ENCODE assay signal across 10 cellular contexts in genomic region chr4:80185787-80186548, GRCh38. TPM values are rescaled to one million over a fixed set of nuclear protein-coding genes. Genes with fewer than 3 reads are reported as not detected.
DNase-seq lines count a peak whose midpoint lies in the region; ATAC-seq and TF ChIP-seq lines count a peak whose summit lies in the region.
"Had no signal": no experiment of that assay in that cellular context is flagged by ENCODE, and none has a peak within 500 bp of the region (broad histone marks: within the 10 kb centered on the region; RNA-seq: fewer than 3 reads in every experiment).

No MANE protein-coding gene starts in this region.

- peak overlapping the region; percentile 82 for H3K4me2 ChIP-seq in GM23338

- H3F3A ChIP-seq in GM23338 (replicated peaks; ENCODE audit: low read depth) = peaks cover 20% of the 10 kb centered on the region

- POLR2A ChIA-PET in activated CD4-positive, alpha-beta memory T cell treated with anti-CD3 and anti-CD28 coated beads for 36 hours (lab: Charles Lee) = interaction anchor here (1.3 to 1.7 kb wide), 2 partner anchors 10 to 17 kb away, joined by 5 to 6 read pairs; no protein-coding TSS in a partner anchor

- WGBS in sigmoid colon, 2 donors = 16 to 22% methylated on average over 23 of the region's 23 CpGs

- no peak for TF ChIP-seq POLR2A in sigmoid colon (IDR thresholded peaks at IDR 0.05)

- no peak overlapping the region for H3K27ac Mint-ChIP-seq in GM23338
- H3K27ac Mint-ChIP-seq in activated CD4-positive, alpha-beta memory T cell treated with anti-CD3 and anti-CD28 coated beads for 36 hours = no peak overlapping the region

- no peaks in the 10 kb centered on the region; the same call in 1 of the 3 replicates for H3K9me3 Mint-ChIP-seq in GM23338
- no peaks in the 10 kb centered on the region for H3K9me3 Mint-ChIP-seq in activated CD4-positive, alpha-beta memory T cell treated with anti-CD3 and anti-CD28 coated beads for 36 hours

- peaks cover 97% of the 10 kb centered on the region for H3K27me3 ChIP-seq in GM23338 (ENCODE audit: insufficient read depth)
- no peaks in the 10 kb centered on the region for H3K27me3 ChIP-seq in sigmoid colon

- intact Hi-C loops in activated CD4-positive, alpha-beta memory T cell treated with anti-CD3 and anti-CD28 coated beads for 36 hours (cut with micrococcal nuclease) = loop anchor here (10.0 kb wide), 1 partner anchor 261 kb away; no protein-coding TSS in a partner anchor
- intact Hi-C loops in sigmoid colon (cut with DNase I) = loop anchor here (2.0 to 10.0 kb wide), 2 partner anchors 271 to 1143 kb away; no protein-coding TSS in a partner anchor

- peaks cover 46% of the 10 kb centered on the region for H3K4me1 ChIP-seq in GM23338 (ENCODE audit: insufficient read depth)
- peaks cover 0 to 29% (median 19%) of the 10 kb centered on the region in 4 donors for H3K4me1 ChIP-seq in sigmoid colon

- DNase-seq in GM23338 (ENCODE audit: low spot score) (peak; percentile 26), fibroblast of peridontal ligament (ENCODE audit: extremely low read depth) (peak; percentile 23), sigmoid colon (peak; percentile 72)
- DNase-seq in activated CD4-positive, alpha-beta memory T cell treated with anti-CD3 and anti-CD28 coated beads for 36 hours = no peak
- no peak for DNase-seq in activated CD4-positive, alpha-beta T cell treated with anti-CD3 and anti-CD28 coated beads for 4 hours

- H3K9me3 ChIP-seq in sigmoid colon = no peaks in the 10 kb centered on the region

- peaks cover 38% of the 10 kb centered on the region for H4K20me1 ChIP-seq in GM23338 (replicated peaks; ENCODE audit: insufficient read depth)

- H3K79me2 ChIP-seq in GM23338 (replicated peaks; ENCODE audit: insufficient read depth) = no peaks in the 10 kb centered on the region

- H3K4me3 Mint-ChIP-seq in GM23338 = peak overlapping the region; percentile 81
- peak overlapping the region; percentile 88 for H3K4me3 Mint-ChIP-seq in activated CD4-positive, alpha-beta memory T cell treated with anti-CD3 and anti-CD28 coated beads for 36 hours

- ATAC-seq in GM23338 (no peak), GM21360 (IDR thresholded peaks at IDR 0.05; ENCODE audit: unreplicated experiment) (no peak), HG03135 (IDR thresholded peaks at IDR 0.05; ENCODE audit: unreplicated experiment) (no peak), GM21526 (IDR thresholded peaks at IDR 0.05; ENCODE audit: low FRiP score, unreplicated experiment) (no peak)
- ATAC-seq: HCT116 had no signal

- no peak for TF ChIP-seq CTCF in GM23338 (conservative IDR thresholded peaks at IDR 0.05; ENCODE audit: low read depth in 2 of 2)
- peak in 1 of 4 experiments; percentile 19 for TF ChIP-seq CTCF in sigmoid colon (IDR thresholded peaks at IDR 0.05)

- H3K36me3 ChIP-seq in GM23338 (ENCODE audit: insufficient read depth) = no peaks in the 10 kb centered on the region
- no peaks in the 10 kb centered on the region for H3K36me3 ChIP-seq in sigmoid colon

- CTCF ChIA-PET in activated CD4-positive, alpha-beta memory T cell treated with anti-CD3 and anti-CD28 coated beads for 36 hours (lab: Charles Lee) = interaction anchor here (1.2 to 8.9 kb wide), 12 partner anchors 10 to 268 kb away, joined by 3 to 93 read pairs (median 9); partner anchors contain the start of genes ANTXR2 and PRDM8

- no peak for TF ChIP-seq EP300 in sigmoid colon (IDR thresholded peaks at IDR 0.05)

- H3K36me3 Mint-ChIP-seq in GM23338 (ENCODE audit: low read depth) = no peaks in the 10 kb centered on the region
- H3K36me3 Mint-ChIP-seq in activated CD4-positive, alpha-beta memory T cell treated with anti-CD3 and anti-CD28 coated beads for 36 hours = no peaks in the 10 kb centered on the region

- H3K4me3 ChIP-seq in GM23338 (peak overlapping the region; percentile 83), sigmoid colon (peak overlapping the region; percentile 55 to 80 (median 71))

- no peak overlapping the region for H3K27ac ChIP-seq in GM23338 (ENCODE audit: low read depth)
- H3K27ac ChIP-seq in sigmoid colon = peak overlapping the region; percentile 76 to 86 (median 85)
- H3K27ac ChIP-seq: KMS-11 had no signal

- H2AFZ ChIP-seq in GM23338 = no peak overlapping the region

- H3K27me3 Mint-ChIP-seq in GM23338 (ENCODE audit: insufficient read depth, low read depth, poor library complexity) = peaks cover 95% of the 10 kb centered on the region
- peaks cover 7% of the 10 kb centered on the region for H3K27me3 Mint-ChIP-seq in activated CD4-positive, alpha-beta memory T cell treated with anti-CD3 and anti-CD28 coated beads for 36 hours

- no peaks in the 10 kb centered on the region for H3K9me2 ChIP-seq in GM23338 (ENCODE audit: insufficient read depth)

- H3K4me1 Mint-ChIP-seq in GM23338 = peaks cover 47% of the 10 kb centered on the region
- peaks cover 37% of the 10 kb centered on the region for H3K4me1 Mint-ChIP-seq in activated CD4-positive, alpha-beta memory T cell treated with anti-CD3 and anti-CD28 coated beads for 36 hours (ENCODE audit: low read depth)

TF ChIP-seq in GM23338, 12 proteins besides CTCF, POLR2A, EP300 and RAD21 (continues in another document):
- no peak for TF ChIP-seq ZNF462 (CRISPR knock-in tag; IDR thresholded peaks at IDR 0.05)

RNA-seq across cellular contexts. Expression of gene PRDM8, which starts 11.3 kb away (rescaled TPM):
- total RNA-seq in GM23338 (2014; rRNA removed; shearing (Covaris generic)) = not detected in 2 replicates
- polyA plus RNA-seq in GM23338 (2016; fragmentation: Nextera tagmentation; extraction: Ambion mirVana) = 0.16 TPM in 1 of 2 replicates, not detected in the other
- total RNA-seq in activated CD4-positive, alpha-beta memory T cell treated with anti-CD3 and anti-CD28 coated beads for 36 hours = 1 to 10 TPM; 3.0 to 4.3 TPM
- total RNA-seq in sigmoid colon = 10 to 100 TPM; 14.3 to 17.4 (median 15.6) TPM
- 1 to 10 TPM in 2 of 3 donors, not detected in 1; 1.2 to 2.8 TPM for polyA plus RNA-seq in sigmoid colon

Comparison
In these comparisons a context has a peak if more than half of its experiments do, and no peak if none do; other contexts are left out.
1. DNase-seq: peak in GM23338 (single experiment), fibroblast of peridontal ligament (single experiment) and sigmoid colon (single experiment); none in activated CD4-positive, alpha-beta memory T cell treated with anti-CD3 and anti-CD28 coated beads for 36 hours (single experiment) and activated CD4-positive, alpha-beta T cell treated with anti-CD3 and anti-CD28 coated beads for 4 hours (0 of 2).